8 cellular contexts compared by ENCODE assay signal in genomic region chr17:65121916-65122821, GRCh38. TPM values are rescaled to one million over a fixed set of nuclear protein-coding genes. Genes with fewer than 3 reads are reported as not detected.
A peak's percentile ranks its signal among the peaks of the same experiment; 100 is the strongest.
DNase-seq lines count a peak whose midpoint lies in the region; ATAC-seq and TF ChIP-seq lines count a peak whose summit lies in the region.

No MANE protein-coding gene starts in this region.

- no peaks in the 10 kb centered on the region for H4K20me1 ChIP-seq in Karpas-422 (ENCODE audit: insufficient read depth, low read depth, low read length)

- H3K9ac ChIP-seq in Karpas-422 (ENCODE audit: low read length): peak overlapping the region; percentile 96

- no peak for TF ChIP-seq CTCF in GM13977 (IDR thresholded peaks at IDR 0.05; ENCODE audit: extremely low read depth, insufficient read depth, missing control alignments)
- TF ChIP-seq CTCF in brain (conservative IDR thresholded peaks at IDR 0.05): no peak

- peaks cover 22% of the 10 kb centered on the region for H3K4me1 ChIP-seq in Karpas-422 (ENCODE audit: low read length)

- H3K9me2 ChIP-seq in Karpas-422 (replicated peaks; ENCODE audit: insufficient read depth, low read length): no peaks in the 10 kb centered on the region

- H3K79me2 ChIP-seq in Karpas-422 (ENCODE audit: low read length): no peaks in the 10 kb centered on the region

- peak overlapping the region; percentile 27; the same call in 1 of the 2 replicates for H3K27ac ChIP-seq in Karpas-422 (ENCODE audit: low read length)

- H3K9me3 ChIP-seq in Karpas-422 (ENCODE audit: low read length): no peaks in the 10 kb centered on the region

- H3K27me3 ChIP-seq in Karpas-422 (ENCODE audit: low read length): peaks cover under 1% of the 10 kb centered on the region; the same call in 1 of the 2 replicates

- H3K36me3 Mint-ChIP-seq in brain: no peaks in the 10 kb centered on the region
- H3K36me3 Mint-ChIP-seq in natural killer cell treated with Interleukin-12 subunit alpha and Interleukin-12 subunit beta and Interleukin-15 and Interleukin-18, amount 100 ng/mL, for 72 hours: no peaks in the 10 kb centered on the region

- in situ Hi-C loops in GM13977 (cut with MboI; ENCODE audit: low pct_unique_long_range_greater_than_20kb, low sequenced_read_pairs, unreplicated experiment): no loop called here

- H3K9me3 Mint-ChIP-seq in brain: peaks cover 0 to 2% (median 0%) of the 10 kb centered on the region in 5 experiments
- no peaks in the 10 kb centered on the region for H3K9me3 Mint-ChIP-seq in natural killer cell treated with Interleukin-12 subunit alpha and Interleukin-12 subunit beta and Interleukin-15 and Interleukin-18, amount 100 ng/mL, for 72 hours

- H3K4me2 ChIP-seq in Karpas-422 (ENCODE audit: low read depth, low read length, poor library complexity, severe bottlenecking): peak overlapping the region; percentile 77

- peak; percentile 46 to 74 for ATAC-seq in natural killer cell treated with Interleukin-12 subunit alpha and Interleukin-12 subunit beta and Interleukin-15 and Interleukin-18, amount 100 ng/mL, for 72 hours
- ATAC-seq in HG02623 (IDR thresholded peaks at IDR 0.05; ENCODE audit: unreplicated experiment) (no peak), GM21737 (IDR thresholded peaks at IDR 0.05; ENCODE audit: unreplicated experiment) (no peak)

- H2AFZ ChIP-seq in Karpas-422 (ENCODE audit: low read length): no peak overlapping the region

- peak overlapping the region; percentile 93 for H3K4me3 ChIP-seq in Karpas-422 (ENCODE audit: low read length)

- peak overlapping the region; percentile 89 to 99 (median 96) for H3K27ac Mint-ChIP-seq in brain
- H3K27ac Mint-ChIP-seq in natural killer cell treated with Interleukin-12 subunit alpha and Interleukin-12 subunit beta and Interleukin-15 and Interleukin-18, amount 100 ng/mL, for 72 hours: peak overlapping the region; percentile 78 to 96

- DNase-seq in GM13977 (ENCODE audit: low spot score) (peak; percentile 47), Karpas-422 (peak; percentile 68), NCI-H1436 (lab: John Stamatoyannopoulos, UW) (no peak), pons (ENCODE audit: low spot score) (no peak)
- DNase-seq in natural killer cell treated with Interleukin-12 subunit alpha and Interleukin-12 subunit beta and Interleukin-15 and Interleukin-18, amount 100 ng/mL, for 72 hours (ENCODE audit: low spot score): no peak

- H3K27me3 Mint-ChIP-seq in brain: peaks cover 15% of the 10 kb centered on the region
- peaks cover 0 to 2% of the 10 kb centered on the region in 2 donors for H3K27me3 Mint-ChIP-seq in natural killer cell treated with Interleukin-12 subunit alpha and Interleukin-12 subunit beta and Interleukin-15 and Interleukin-18, amount 100 ng/mL, for 72 hours

- H3K4me3 Mint-ChIP-seq in brain: peak overlapping the region; percentile 82 to 92 (median 88)
- H3K4me3 Mint-ChIP-seq in natural killer cell treated with Interleukin-12 subunit alpha and Interleukin-12 subunit beta and Interleukin-15 and Interleukin-18, amount 100 ng/mL, for 72 hours: peak overlapping the region; percentile 74

- peaks cover 16% of the 10 kb centered on the region for H3K4me1 Mint-ChIP-seq in brain
- peaks cover 27 to 28% of the 10 kb centered on the region in 2 donors for H3K4me1 Mint-ChIP-seq in natural killer cell treated with Interleukin-12 subunit alpha and Interleukin-12 subunit beta and Interleukin-15 and Interleukin-18, amount 100 ng/mL, for 72 hours (ENCODE audit: low read depth in 2 of 2)

- no peaks in the 10 kb centered on the region for H3K36me3 ChIP-seq in Karpas-422 (ENCODE audit: insufficient read depth, low read length)

RNA-seq across cellular contexts. Expression of gene RGS9, which starts 15.0 kb away (rescaled TPM):
- total RNA-seq in Karpas-422 (2014; rRNA removed; shearing (Covaris generic); ENCODE audit: low replicate concordance): 12.9 and 13.4 TPM in 2 replicates
- polyA plus RNA-seq in brain (ENCODE audit: insufficient read depth, low read depth, low replicate concordance): 20.2 TPM
- 10 to 100 TPM; 14.1 to 16.2 TPM for total RNA-seq in natural killer cell treated with Interleukin-12 subunit alpha and Interleukin-12 subunit beta and Interleukin-15 and Interleukin-18, amount 100 ng/mL, for 72 hours

Comparison
In these comparisons a context has a peak if more than half of its experiments do, and no peak if none do; other contexts are left out.
1. DNase-seq: peak in GM13977 (single experiment) and Karpas-422 (single experiment); none in natural killer cell treated with Interleukin-12 subunit alpha and Interleukin-12 subunit beta and Interleukin-15 and Interleukin-18, amount 100 ng/mL, for 72 hours (single experiment), NCI-H1436 (single experiment) and pons (single experiment).
2. ATAC-seq: peak in natural killer cell treated with Interleukin-12 subunit alpha and Interleukin-12 subunit beta and Interleukin-15 and Interleukin-18, amount 100 ng/mL, for 72 hours (2 of 2); none in HG02623 (single experiment) and GM21737 (single experiment).